8 cellular contexts compared by ENCODE assay signal in the genomic region with DNA sequence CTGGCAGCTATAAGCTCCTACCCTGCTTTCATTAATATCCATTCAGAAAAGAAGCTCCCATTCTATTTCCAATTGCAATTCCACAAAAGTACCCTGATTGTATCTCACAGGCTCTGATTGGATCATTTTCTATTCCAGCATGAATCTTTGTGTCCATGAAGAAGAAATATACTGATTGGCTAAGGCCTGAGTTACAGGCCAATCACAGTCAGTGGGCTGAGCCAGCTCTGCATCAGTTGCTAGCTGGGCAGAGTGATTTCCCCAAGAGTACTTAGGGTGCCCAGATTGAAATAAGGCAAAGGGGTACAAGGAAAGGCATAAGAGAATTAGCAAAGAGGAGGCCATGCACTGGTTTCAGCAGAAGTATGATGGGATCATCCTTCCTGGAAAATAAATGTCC. TPM values are rescaled to one million over a fixed set of nuclear protein-coding genes. Genes with fewer than 3 reads are reported as not detected.
DNase-seq lines count a peak whose midpoint lies in the region; ATAC-seq and TF ChIP-seq lines count a peak whose summit lies in the region.

No MANE protein-coding gene starts in this region.

- no peak overlapping the region for H3K4me3 Mint-ChIP-seq in stimulated activated effector memory CD8-positive, alpha-beta T cell treated with anti-CD3 and anti-CD28 coated beads, Interleukin-12 subunit alpha, Interleukin-12 subunit beta, amount 100 ng/mL, for 72 hours
- no peak overlapping the region for H3K4me3 Mint-ChIP-seq in activated CD4-positive, alpha-beta T cell treated with anti-CD3 and anti-CD28 coated beads, Interleukin-2, amount 10 ng/mL, durations not matched to agents 24 days and 14 days

- H3K9me3 Mint-ChIP-seq in stimulated activated effector memory CD8-positive, alpha-beta T cell treated with anti-CD3 and anti-CD28 coated beads, Interleukin-12 subunit alpha, Interleukin-12 subunit beta, amount 100 ng/mL, for 72 hours: no peaks in the 10 kb centered on the region
- no peaks in the 10 kb centered on the region for H3K9me3 Mint-ChIP-seq in activated CD4-positive, alpha-beta T cell treated with anti-CD3 and anti-CD28 coated beads, Interleukin-2, amount 10 ng/mL, durations not matched to agents 24 days and 14 days

- ATAC-seq in HG02870 (IDR thresholded peaks at IDR 0.05; ENCODE audit: unreplicated experiment) (peak; percentile 59), left ventricle myocardium superior (no peak)
- peak; percentile 56 for ATAC-seq in stimulated activated effector memory CD8-positive, alpha-beta T cell treated with anti-CD3 and anti-CD28 coated beads, Interleukin-12 subunit alpha, Interleukin-12 subunit beta, amount 100 ng/mL, for 72 hours

- no peak overlapping the region for H3K27ac ChIP-seq in WERI-Rb-1

- peaks cover 16% of the 10 kb centered on the region for H3K27me3 Mint-ChIP-seq in activated CD4-positive, alpha-beta T cell treated with anti-CD3 and anti-CD28 coated beads, Interleukin-2, amount 10 ng/mL, durations not matched to agents 24 days and 14 days

- no peaks in the 10 kb centered on the region for H3K27me3 ChIP-seq in WERI-Rb-1 (ENCODE audit: insufficient read depth, low read depth, severe bottlenecking)

- H3K4me1 Mint-ChIP-seq in stimulated activated effector memory CD8-positive, alpha-beta T cell treated with anti-CD3 and anti-CD28 coated beads, Interleukin-12 subunit alpha, Interleukin-12 subunit beta, amount 100 ng/mL, for 72 hours: no peaks in the 10 kb centered on the region
- peaks cover 3% of the 10 kb centered on the region for H3K4me1 Mint-ChIP-seq in activated CD4-positive, alpha-beta T cell treated with anti-CD3 and anti-CD28 coated beads, Interleukin-2, amount 10 ng/mL, durations not matched to agents 24 days and 14 days

- H3K4me3 ChIP-seq in WERI-Rb-1 (ENCODE audit: low read depth, low read length): no peak overlapping the region

- H3K9me3 ChIP-seq in WERI-Rb-1 (ENCODE audit: severe bottlenecking): no peaks in the 10 kb centered on the region

- no peaks in the 10 kb centered on the region for H3K36me3 ChIP-seq in WERI-Rb-1

- H3K27ac Mint-ChIP-seq in stimulated activated effector memory CD8-positive, alpha-beta T cell treated with anti-CD3 and anti-CD28 coated beads, Interleukin-12 subunit alpha, Interleukin-12 subunit beta, amount 100 ng/mL, for 72 hours: no peak overlapping the region
- no peak overlapping the region for H3K27ac Mint-ChIP-seq in activated CD4-positive, alpha-beta T cell treated with anti-CD3 and anti-CD28 coated beads, Interleukin-2, amount 10 ng/mL, durations not matched to agents 24 days and 14 days

- DNase-seq in NOMO-1 treated with DMSO at 0.1 percent for 48 hours (lab: John Stamatoyannopoulos, UW; ENCODE audit: unreplicated experiment) (peak; percentile 3), NOMO-1 treated with dmso at 0.1 percent for 144 hours (lab: John Stamatoyannopoulos, UW; ENCODE audit: unreplicated experiment) (no peak), WERI-Rb-1 (peak; percentile 11), left ventricle myocardium superior (no peak)
- DNase-seq in stimulated activated effector memory CD8-positive, alpha-beta T cell treated with anti-CD3 and anti-CD28 coated beads, Interleukin-12 subunit alpha, Interleukin-12 subunit beta, amount 100 ng/mL, for 72 hours (ENCODE audit: low spot score in 2 of 2): no peak
- no peak for DNase-seq in stimulated activated CD4-positive, alpha-beta T cell treated with anti-CD3 and anti-CD28 coated beads, Interleukin-15, amount 100 ng/mL, for 24 hours
- no peak for DNase-seq in activated CD4-positive, alpha-beta T cell treated with anti-CD3 and anti-CD28 coated beads, Interleukin-2, amount 10 ng/mL, durations not matched to agents 24 days and 14 days

- intact Hi-C loops in left ventricle myocardium superior (cut with micrococcal nuclease): no loop called here
- intact Hi-C loops in activated CD4-positive, alpha-beta T cell treated with anti-CD3 and anti-CD28 coated beads, Interleukin-2, amount 10 ng/mL, durations not matched to agents 24 days and 14 days (cut with micrococcal nuclease): no loop called here

- no peaks in the 10 kb centered on the region for H3K36me3 Mint-ChIP-seq in stimulated activated effector memory CD8-positive, alpha-beta T cell treated with anti-CD3 and anti-CD28 coated beads, Interleukin-12 subunit alpha, Interleukin-12 subunit beta, amount 100 ng/mL, for 72 hours
- H3K36me3 Mint-ChIP-seq in activated CD4-positive, alpha-beta T cell treated with anti-CD3 and anti-CD28 coated beads, Interleukin-2, amount 10 ng/mL, durations not matched to agents 24 days and 14 days (ENCODE audit: low read depth): no peaks in the 10 kb centered on the region

- no peak for TF ChIP-seq CTCF in WERI-Rb-1 (IDR thresholded peaks at IDR 0.05; ENCODE audit: low read depth, low read length)

RNA-seq across cellular contexts. Expression of a gene that starts 14.4 kb away (rescaled TPM):
- total RNA-seq in left ventricle myocardium superior: 3.3 TPM
- total RNA-seq in activated CD4-positive, alpha-beta T cell treated with anti-CD3 and anti-CD28 coated beads, Interleukin-2, amount 10 ng/mL, durations not matched to agents 24 days and 14 days: not detected in 2 replicates

RNA-seq across cellular contexts. Expression of a gene that starts 14.9 kb away (rescaled TPM):
- total RNA-seq in left ventricle myocardium superior: 0.20 TPM
- total RNA-seq in activated CD4-positive, alpha-beta T cell treated with anti-CD3 and anti-CD28 coated beads, Interleukin-2, amount 10 ng/mL, durations not matched to agents 24 days and 14 days: not detected in 2 replicates

RNA-seq across cellular contexts. Expression of a gene that starts 25.4 kb away (rescaled TPM):
- total RNA-seq in left ventricle myocardium superior: 1.3 TPM
- total RNA-seq in activated CD4-positive, alpha-beta T cell treated with anti-CD3 and anti-CD28 coated beads, Interleukin-2, amount 10 ng/mL, durations not matched to agents 24 days and 14 days: 2.2 and 3.0 TPM in 2 replicates

RNA-seq across cellular contexts. Expression of a gene that starts 25.6 kb away (rescaled TPM):
- 51.5 TPM for total RNA-seq in left ventricle myocardium superior
- total RNA-seq in activated CD4-positive, alpha-beta T cell treated with anti-CD3 and anti-CD28 coated beads, Interleukin-2, amount 10 ng/mL, durations not matched to agents 24 days and 14 days: 136 and 138 TPM in 2 replicates

RNA-seq across cellular contexts. Expression of a gene that starts 56.8 kb away (rescaled TPM):
- total RNA-seq in left ventricle myocardium superior: 295 TPM
- not detected in 2 replicates for total RNA-seq in activated CD4-positive, alpha-beta T cell treated with anti-CD3 and anti-CD28 coated beads, Interleukin-2, amount 10 ng/mL, durations not matched to agents 24 days and 14 days

Comparison
In these comparisons a context has a peak if more than half of its experiments do, and no peak if none do; other contexts are left out.
1. DNase-seq: peak in NOMO-1 treated with DMSO at 0.1 percent for 48 hours (single experiment) and WERI-Rb-1 (single experiment); none in NOMO-1 treated with dmso at 0.1 percent for 144 hours (single experiment), stimulated activated effector memory CD8-positive, alpha-beta T cell treated with anti-CD3 and anti-CD28 coated beads, Interleukin-12 subunit alpha, Interleukin-12 subunit beta, amount 100 ng/mL, for 72 hours (0 of 2), stimulated activated CD4-positive, alpha-beta T cell treated with anti-CD3 and anti-CD28 coated beads, Interleukin-15, amount 100 ng/mL, for 24 hours (single experiment), left ventricle myocardium superior (single experiment) and activated CD4-positive, alpha-beta T cell treated with anti-CD3 and anti-CD28 coated beads, Interleukin-2, amount 10 ng/mL, durations not matched to agents 24 days and 14 days (single experiment).